Comparison of ENCODE assay signal across 8 cellular contexts in genomic region chr4:143890323-143890722, GRCh38. TPM values are rescaled to one million over a fixed set of nuclear protein-coding genes. Genes with fewer than 3 reads are reported as not detected.
"Had no signal": no experiment of that assay in that cellular context is flagged by ENCODE, and none has a peak within 500 bp of the region (broad histone marks: within the 10 kb centered on the region; RNA-seq: fewer than 3 reads in every experiment).

No MANE protein-coding gene starts in this region.

RNA-seq across cellular contexts. Expression of gene GYPE, which starts 15.0 kb away (rescaled TPM):
- total RNA-seq: activated CD4-positive, alpha-beta T cell treated with anti-CD3 and anti-CD28 coated beads, Interleukin-2, amount 10 ng/mL, durations not matched to agents 7 days and 5 days; ascending aorta; bronchial epithelial cell; cardiac muscle cell; chondrocyte; T-helper 1 cell treated with Interleukin-12 subunit alpha and Interleukin-12 subunit beta and Interleukin-4 antibody, amounts not matched to agents 30 ng/mL and 1 ng/mL, for 36 hours; T-helper 17 cell; T-helper 2 cell treated with Interferon-gamma antibody and Interleukin-4, amounts not matched to agents 100 ng/mL and 5 ng/mL, for 36 hours had no signal
